In genomic region chr10:63376560-63377304, GRCh38 we compare ENCODE assay signal across 9 cellular contexts.
DNase-seq lines count a peak whose midpoint lies in the region; ATAC-seq and TF ChIP-seq lines count a peak whose summit lies in the region.
"Had no signal": no experiment of that assay in that cellular context is flagged by ENCODE, and none has a peak within 500 bp of the region (broad histone marks: within the 10 kb centered on the region; RNA-seq: fewer than 3 reads in every experiment).

No MANE protein-coding gene starts in this region.

- TF ChIP-seq CTCF in RWPE2 (IDR thresholded peaks at IDR 0.05; ENCODE audit: poor library complexity, severe bottlenecking) (no peak), osteocyte (IDR thresholded peaks at IDR 0.05) (no peak)

- ATAC-seq in GM18870 (IDR thresholded peaks at IDR 0.05; ENCODE audit: unreplicated experiment), result peak; percentile 96
- peak; percentile 99 for ATAC-seq in HG02943 (IDR thresholded peaks at IDR 0.05; ENCODE audit: low read depth, unreplicated experiment)
- peak; percentile 94 for ATAC-seq in RWPE2 (ENCODE audit: low read depth)
- ATAC-seq in activated T-helper 17 cell treated with anti-CD3 and anti-CD28 coated beads, Interleukin-2, amount 50 U/mL, for 72 hours (replicated peaks), result no peak

- H3K36me3 Mint-ChIP-seq in osteocyte (ENCODE audit: unreplicated experiment), result peaks cover 9% of the 10 kb centered on the region
- H3K36me3 Mint-ChIP-seq in activated T-helper 17 cell treated with anti-CD3 and anti-CD28 coated beads, Interleukin-2, amount 50 U/mL, for 72 hours (ENCODE audit: low read depth), result peaks cover 20% of the 10 kb centered on the region

- H3K27me3 ChIP-seq in RWPE2 (ENCODE audit: insufficient read depth, poor library complexity, severe bottlenecking) (no peaks in the 10 kb centered on the region), MG63 (no peaks in the 10 kb centered on the region)

- H3K9me3 Mint-ChIP-seq in osteocyte (ENCODE audit: unreplicated experiment), result peaks cover 11% of the 10 kb centered on the region
- no peaks in the 10 kb centered on the region for H3K9me3 Mint-ChIP-seq in activated T-helper 17 cell treated with anti-CD3 and anti-CD28 coated beads, Interleukin-2, amount 50 U/mL, for 72 hours

- peaks cover 22% of the 10 kb centered on the region for H3K4me1 ChIP-seq in RWPE2 (ENCODE audit: insufficient read depth, poor library complexity, severe bottlenecking)

- H3K27me3 Mint-ChIP-seq in osteocyte (ENCODE audit: unreplicated experiment), result no peaks in the 10 kb centered on the region
- H3K27me3 Mint-ChIP-seq in activated T-helper 17 cell treated with anti-CD3 and anti-CD28 coated beads, Interleukin-2, amount 50 U/mL, for 72 hours, result no peaks in the 10 kb centered on the region

- DNase-seq in RWPE2 (ENCODE audit: low spot score) (no peak), osteocyte (ENCODE audit: extremely low spot score, unreplicated experiment) (no peak), MG63 (no peak), NCI-H2227 treated with DMSO at 0.1 percent for 48 hours (lab: John Stamatoyannopoulos, UW) (no peak), inferior parietal cortex (ENCODE audit: extremely low spot score) (no peak)

- peaks cover 12% of the 10 kb centered on the region; the same call in 1 of the 2 replicates for H3K36me3 ChIP-seq in RWPE2 (ENCODE audit: low read depth)
- H3K36me3 ChIP-seq in MG63, result no peaks in the 10 kb centered on the region

- peak overlapping the region; percentile 87 for H3K27ac Mint-ChIP-seq in osteocyte (ENCODE audit: unreplicated experiment)
- H3K27ac Mint-ChIP-seq in activated T-helper 17 cell treated with anti-CD3 and anti-CD28 coated beads, Interleukin-2, amount 50 U/mL, for 72 hours, result no peak overlapping the region

- peak overlapping the region; percentile 77 for H3K27ac ChIP-seq in RWPE2 (ENCODE audit: poor library complexity, severe bottlenecking)
- H3K27ac ChIP-seq: KMS-11 had no signal

- H3K4me3 ChIP-seq in RWPE2 (ENCODE audit: severe bottlenecking), result no peak overlapping the region
- no peak overlapping the region for H3K4me3 ChIP-seq in MG63

- peak overlapping the region; percentile 57 for H3K4me3 Mint-ChIP-seq in osteocyte (ENCODE audit: unreplicated experiment)
- H3K4me3 Mint-ChIP-seq in activated T-helper 17 cell treated with anti-CD3 and anti-CD28 coated beads, Interleukin-2, amount 50 U/mL, for 72 hours, result no peak overlapping the region

- H3K4me1 Mint-ChIP-seq in osteocyte (ENCODE audit: unreplicated experiment), result peaks cover 39% of the 10 kb centered on the region
- H3K4me1 Mint-ChIP-seq in activated T-helper 17 cell treated with anti-CD3 and anti-CD28 coated beads, Interleukin-2, amount 50 U/mL, for 72 hours, result peaks cover 15% of the 10 kb centered on the region

- H3K9me3 ChIP-seq in RWPE2 (ENCODE audit: severe bottlenecking) (no peaks in the 10 kb centered on the region), MG63 (no peaks in the 10 kb centered on the region)
